Comparison of ENCODE assay signal across 8 cellular contexts in the genomic region with DNA sequence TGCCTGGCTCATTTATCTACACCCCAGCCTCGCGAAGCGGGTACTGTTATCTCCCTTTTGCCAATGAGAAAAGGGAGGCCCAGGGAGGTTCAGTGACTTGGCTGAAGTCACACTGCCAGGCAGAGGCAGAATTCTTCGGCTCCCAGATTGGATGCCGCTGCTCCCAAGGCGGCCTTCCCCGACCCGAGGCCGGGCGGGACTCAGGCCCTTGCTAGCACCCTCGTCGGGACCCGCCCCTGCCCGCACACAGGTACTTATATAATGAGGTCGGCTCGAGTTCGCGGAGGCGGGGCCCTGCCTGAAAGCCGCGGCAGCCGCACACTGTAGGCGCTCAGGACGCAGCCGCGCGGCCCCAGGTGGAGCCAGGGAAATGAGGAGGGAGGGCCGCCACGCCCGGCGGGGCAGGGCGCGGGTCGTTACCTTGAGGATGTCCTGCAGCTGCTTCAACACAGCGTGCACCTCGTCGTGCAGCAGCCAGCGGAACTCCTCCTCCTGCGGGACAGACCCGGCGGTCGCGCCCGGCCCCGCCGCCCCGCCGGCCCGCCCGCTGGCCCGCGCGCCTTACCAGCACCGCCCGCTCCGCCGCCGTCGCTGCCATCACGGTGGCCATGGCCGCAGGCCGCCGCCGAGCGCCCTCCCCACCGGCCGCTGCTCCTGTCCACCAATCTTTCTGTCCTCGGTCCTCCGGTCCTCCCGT. TPM values are rescaled to one million over a fixed set of nuclear protein-coding genes. Genes with fewer than 3 reads are reported as not detected.
DNase-seq lines count a peak whose midpoint lies in the region; ATAC-seq and TF ChIP-seq lines count a peak whose summit lies in the region.

A gene with protein sequence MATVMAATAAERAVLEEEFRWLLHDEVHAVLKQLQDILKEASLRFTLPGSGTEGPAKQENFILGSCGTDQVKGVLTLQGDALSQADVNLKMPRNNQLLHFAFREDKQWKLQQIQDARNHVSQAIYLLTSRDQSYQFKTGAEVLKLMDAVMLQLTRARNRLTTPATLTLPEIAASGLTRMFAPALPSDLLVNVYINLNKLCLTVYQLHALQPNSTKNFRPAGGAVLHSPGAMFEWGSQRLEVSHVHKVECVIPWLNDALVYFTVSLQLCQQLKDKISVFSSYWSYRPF (minus strand): TSS at position 672 of the 697 bp plus-strand sequence. CDS start 62 bp downstream, at position 610.

- DNase-seq in NCI-H2081 treated with DMSO at 0.1 percent for 48 hours (lab: John Stamatoyannopoulos, UW) (peak; percentile 37), WTC11 (ENCODE audit: low spot score) (peak; percentile 92), cardiac fibroblast (ENCODE audit: low read depth in 2 of 2) (peak; percentile 19 to 52), islet precursor cell (peak; percentile 96)
- DNase-seq in stimulated activated CD4-positive, alpha-beta T cell treated with anti-CD3 and anti-CD28 coated beads, Interleukin-12 subunit alpha, Interleukin-12 subunit beta, amount 100 ng/mL, for 4 hours = peak; percentile 71

- H3K4me1 Mint-ChIP-seq in WTC11 = peaks cover 18% of the 10 kb centered on the region

- ATAC-seq in GM18520 (IDR thresholded peaks at IDR 0.05; ENCODE audit: unreplicated experiment) (peak; percentile 23), HG03060 (IDR thresholded peaks at IDR 0.05; ENCODE audit: low read depth, unreplicated experiment) (peak; percentile 14), WTC11 (peak; percentile 71)

- H3K36me3 Mint-ChIP-seq in WTC11 = peaks cover 12% of the 10 kb centered on the region

- CTCF ChIA-PET in WTC11 (lab: Charles Lee) = interaction anchor here (0.5 to 2.5 kb wide), 11 partner anchors 12 to 168 kb away, joined by 3 to 11 read pairs (median 3); a partner anchor contains a TSS

- peak within 1 kb of the TSS; percentile 67 to 78 for H3K4me3 ChIP-seq in cardiac fibroblast (replicated peaks in 1 of 2; ENCODE audit: low read depth in 2 of 2, low read length in 2 of 2)

- peak within 1 kb of the TSS; percentile 78 for H3K4me3 Mint-ChIP-seq in WTC11

- no peaks in the 10 kb centered on the region for H3K27me3 Mint-ChIP-seq in WTC11 (ENCODE audit: low read depth)

- TF ChIP-seq CTCF in 22Rv1 (IDR thresholded peaks at IDR 0.05) = no peak
- TF ChIP-seq CTCF in WTC11 (IDR thresholded peaks at IDR 0.05) = no peak
- no peak for TF ChIP-seq CTCF in cardiac fibroblast (IDR thresholded peaks at IDR 0.05; ENCODE audit: low read depth, low read length)

- H3K27ac Mint-ChIP-seq in WTC11 = peak within 1 kb of the TSS; percentile 63

- H3K9me3 Mint-ChIP-seq in WTC11 = no peaks in the 10 kb centered on the region

- POLR2A ChIA-PET in WTC11 (lab: Charles Lee) = interaction anchor here (0.5 to 2.8 kb wide), 5 partner anchors 9 to 157 kb away, joined by 3 to 16 read pairs (median 7); a partner anchor contains a TSS

- peak within 1 kb of the TSS; percentile 94 for H3K27ac ChIP-seq in 22Rv1

TF ChIP-seq in WTC11, 78 proteins besides CTCF, POLR2A, EP300 and RAD21 (continues in another document):
- TF ChIP-seq, protein P1, sequence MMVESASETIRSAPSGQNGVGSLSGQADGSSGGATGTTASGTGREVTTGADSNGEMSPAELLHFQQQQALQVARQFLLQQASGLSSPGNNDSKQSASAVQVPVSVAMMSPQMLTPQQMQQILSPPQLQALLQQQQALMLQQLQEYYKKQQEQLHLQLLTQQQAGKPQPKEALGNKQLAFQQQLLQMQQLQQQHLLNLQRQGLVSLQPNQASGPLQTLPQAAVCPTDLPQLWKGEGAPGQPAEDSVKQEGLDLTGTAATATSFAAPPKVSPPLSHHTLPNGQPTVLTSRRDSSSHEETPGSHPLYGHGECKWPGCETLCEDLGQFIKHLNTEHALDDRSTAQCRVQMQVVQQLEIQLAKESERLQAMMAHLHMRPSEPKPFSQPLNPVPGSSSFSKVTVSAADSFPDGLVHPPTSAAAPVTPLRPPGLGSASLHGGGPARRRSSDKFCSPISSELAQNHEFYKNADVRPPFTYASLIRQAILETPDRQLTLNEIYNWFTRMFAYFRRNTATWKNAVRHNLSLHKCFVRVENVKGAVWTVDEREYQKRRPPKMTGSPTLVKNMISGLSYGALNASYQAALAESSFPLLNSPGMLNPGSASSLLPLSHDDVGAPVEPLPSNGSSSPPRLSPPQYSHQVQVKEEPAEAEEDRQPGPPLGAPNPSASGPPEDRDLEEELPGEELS (CRISPR knock-in tag; IDR thresholded peaks at IDR 0.05) = no peak
- no peak for TF ChIP-seq NFE2L1 (CRISPR knock-in tag; IDR thresholded peaks at IDR 0.05)
- TF ChIP-seq, protein P2, sequence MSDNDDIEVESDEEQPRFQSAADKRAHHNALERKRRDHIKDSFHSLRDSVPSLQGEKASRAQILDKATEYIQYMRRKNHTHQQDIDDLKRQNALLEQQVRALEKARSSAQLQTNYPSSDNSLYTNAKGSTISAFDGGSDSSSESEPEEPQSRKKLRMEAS (CRISPR knock-in tag; IDR thresholded peaks at IDR 0.05) = peak; percentile 65; the same call in 1 of the 2 replicates
- TF ChIP-seq, protein P3, sequence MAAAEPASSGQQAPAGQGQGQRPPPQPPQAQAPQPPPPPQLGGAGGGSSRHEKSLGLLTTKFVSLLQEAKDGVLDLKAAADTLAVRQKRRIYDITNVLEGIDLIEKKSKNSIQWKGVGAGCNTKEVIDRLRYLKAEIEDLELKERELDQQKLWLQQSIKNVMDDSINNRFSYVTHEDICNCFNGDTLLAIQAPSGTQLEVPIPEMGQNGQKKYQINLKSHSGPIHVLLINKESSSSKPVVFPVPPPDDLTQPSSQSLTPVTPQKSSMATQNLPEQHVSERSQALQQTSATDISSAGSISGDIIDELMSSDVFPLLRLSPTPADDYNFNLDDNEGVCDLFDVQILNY (CRISPR knock-in tag; IDR thresholded peaks at IDR 0.05) = no peak
- TF ChIP-seq PRRX2 (CRISPR knock-in tag; IDR thresholded peaks at IDR 0.05) = no peak
- TF ChIP-seq, protein P4, sequence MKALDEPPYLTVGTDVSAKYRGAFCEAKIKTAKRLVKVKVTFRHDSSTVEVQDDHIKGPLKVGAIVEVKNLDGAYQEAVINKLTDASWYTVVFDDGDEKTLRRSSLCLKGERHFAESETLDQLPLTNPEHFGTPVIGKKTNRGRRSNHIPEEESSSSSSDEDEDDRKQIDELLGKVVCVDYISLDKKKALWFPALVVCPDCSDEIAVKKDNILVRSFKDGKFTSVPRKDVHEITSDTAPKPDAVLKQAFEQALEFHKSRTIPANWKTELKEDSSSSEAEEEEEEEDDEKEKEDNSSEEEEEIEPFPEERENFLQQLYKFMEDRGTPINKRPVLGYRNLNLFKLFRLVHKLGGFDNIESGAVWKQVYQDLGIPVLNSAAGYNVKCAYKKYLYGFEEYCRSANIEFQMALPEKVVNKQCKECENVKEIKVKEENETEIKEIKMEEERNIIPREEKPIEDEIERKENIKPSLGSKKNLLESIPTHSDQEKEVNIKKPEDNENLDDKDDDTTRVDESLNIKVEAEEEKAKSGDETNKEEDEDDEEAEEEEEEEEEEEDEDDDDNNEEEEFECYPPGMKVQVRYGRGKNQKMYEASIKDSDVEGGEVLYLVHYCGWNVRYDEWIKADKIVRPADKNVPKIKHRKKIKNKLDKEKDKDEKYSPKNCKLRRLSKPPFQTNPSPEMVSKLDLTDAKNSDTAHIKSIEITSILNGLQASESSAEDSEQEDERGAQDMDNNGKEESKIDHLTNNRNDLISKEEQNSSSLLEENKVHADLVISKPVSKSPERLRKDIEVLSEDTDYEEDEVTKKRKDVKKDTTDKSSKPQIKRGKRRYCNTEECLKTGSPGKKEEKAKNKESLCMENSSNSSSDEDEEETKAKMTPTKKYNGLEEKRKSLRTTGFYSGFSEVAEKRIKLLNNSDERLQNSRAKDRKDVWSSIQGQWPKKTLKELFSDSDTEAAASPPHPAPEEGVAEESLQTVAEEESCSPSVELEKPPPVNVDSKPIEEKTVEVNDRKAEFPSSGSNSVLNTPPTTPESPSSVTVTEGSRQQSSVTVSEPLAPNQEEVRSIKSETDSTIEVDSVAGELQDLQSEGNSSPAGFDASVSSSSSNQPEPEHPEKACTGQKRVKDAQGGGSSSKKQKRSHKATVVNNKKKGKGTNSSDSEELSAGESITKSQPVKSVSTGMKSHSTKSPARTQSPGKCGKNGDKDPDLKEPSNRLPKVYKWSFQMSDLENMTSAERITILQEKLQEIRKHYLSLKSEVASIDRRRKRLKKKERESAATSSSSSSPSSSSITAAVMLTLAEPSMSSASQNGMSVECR (CRISPR knock-in tag; IDR thresholded peaks at IDR 0.05; ENCODE audit: borderline replicate concordance) = peak; percentile 76; the same call in 1 of the 2 replicates
- TF ChIP-seq, protein P5, sequence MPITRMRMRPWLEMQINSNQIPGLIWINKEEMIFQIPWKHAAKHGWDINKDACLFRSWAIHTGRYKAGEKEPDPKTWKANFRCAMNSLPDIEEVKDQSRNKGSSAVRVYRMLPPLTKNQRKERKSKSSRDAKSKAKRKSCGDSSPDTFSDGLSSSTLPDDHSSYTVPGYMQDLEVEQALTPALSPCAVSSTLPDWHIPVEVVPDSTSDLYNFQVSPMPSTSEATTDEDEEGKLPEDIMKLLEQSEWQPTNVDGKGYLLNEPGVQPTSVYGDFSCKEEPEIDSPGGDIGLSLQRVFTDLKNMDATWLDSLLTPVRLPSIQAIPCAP (CRISPR knock-in tag; IDR thresholded peaks at IDR 0.05) = 0 out of 2 replicates have a peak, but pooled peaks have one; percentile 17
- peak; percentile 82; the same call in 1 of the 2 replicates for TF ChIP-seq FOXP1 (CRISPR knock-in tag; IDR thresholded peaks at IDR 0.05; ENCODE audit: borderline replicate concordance)
- TF ChIP-seq CREM (CRISPR knock-in tag; IDR thresholded peaks at IDR 0.05) = no peak
- TF ChIP-seq, protein P6, sequence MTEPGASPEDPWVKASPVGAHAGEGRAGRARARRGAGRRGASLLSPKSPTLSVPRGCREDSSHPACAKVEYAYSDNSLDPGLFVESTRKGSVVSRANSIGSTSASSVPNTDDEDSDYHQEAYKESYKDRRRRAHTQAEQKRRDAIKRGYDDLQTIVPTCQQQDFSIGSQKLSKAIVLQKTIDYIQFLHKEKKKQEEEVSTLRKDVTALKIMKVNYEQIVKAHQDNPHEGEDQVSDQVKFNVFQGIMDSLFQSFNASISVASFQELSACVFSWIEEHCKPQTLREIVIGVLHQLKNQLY (CRISPR knock-in tag; IDR thresholded peaks at IDR 0.05) = no peak
- TF ChIP-seq, protein P7, sequence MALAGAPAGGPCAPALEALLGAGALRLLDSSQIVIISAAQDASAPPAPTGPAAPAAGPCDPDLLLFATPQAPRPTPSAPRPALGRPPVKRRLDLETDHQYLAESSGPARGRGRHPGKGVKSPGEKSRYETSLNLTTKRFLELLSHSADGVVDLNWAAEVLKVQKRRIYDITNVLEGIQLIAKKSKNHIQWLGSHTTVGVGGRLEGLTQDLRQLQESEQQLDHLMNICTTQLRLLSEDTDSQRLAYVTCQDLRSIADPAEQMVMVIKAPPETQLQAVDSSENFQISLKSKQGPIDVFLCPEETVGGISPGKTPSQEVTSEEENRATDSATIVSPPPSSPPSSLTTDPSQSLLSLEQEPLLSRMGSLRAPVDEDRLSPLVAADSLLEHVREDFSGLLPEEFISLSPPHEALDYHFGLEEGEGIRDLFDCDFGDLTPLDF (CRISPR knock-in tag; IDR thresholded peaks at IDR 0.05) = no peak; the same call in 1 of the 2 replicates
- no peak for TF ChIP-seq ESRRA (CRISPR knock-in tag; IDR thresholded peaks at IDR 0.05; ENCODE audit: borderline replicate concordance)
- TF ChIP-seq ZNF232 (CRISPR knock-in tag; IDR thresholded peaks at IDR 0.05) = no peak

RNA-seq across cellular contexts. Expression of the gene that starts here (rescaled TPM):
- 25.0 to 32.1 TPM (median 31.1 TPM) in 3 replicates for total RNA-seq in WTC11 (2021)

Comparison
In these comparisons a context has a peak if more than half of its experiments do, and no peak if none do; other contexts are left out.
1. Peak in every context shown above with its lines: DNase-seq, ATAC-seq, H3K4me3 ChIP-seq and H3K27ac ChIP-seq.
2. ATAC-seq: peak in every context shown above with its lines; median percentile 71 in WTC11; 23 in GM18520; 14 in HG03060.
3. DNase-seq: peak in every context shown above with its lines; median percentile 96 in islet precursor cell; 92 in WTC11; 71 in stimulated activated CD4-positive, alpha-beta T cell treated with anti-CD3 and anti-CD28 coated beads, Interleukin-12 subunit alpha, Interleukin-12 subunit beta, amount 100 ng/mL, for 4 hours; 37 in NCI-H2081 treated with DMSO at 0.1 percent for 48 hours; 36 in cardiac fibroblast.